ENCODE assay signal across 1 cellular context in the genomic region with DNA sequence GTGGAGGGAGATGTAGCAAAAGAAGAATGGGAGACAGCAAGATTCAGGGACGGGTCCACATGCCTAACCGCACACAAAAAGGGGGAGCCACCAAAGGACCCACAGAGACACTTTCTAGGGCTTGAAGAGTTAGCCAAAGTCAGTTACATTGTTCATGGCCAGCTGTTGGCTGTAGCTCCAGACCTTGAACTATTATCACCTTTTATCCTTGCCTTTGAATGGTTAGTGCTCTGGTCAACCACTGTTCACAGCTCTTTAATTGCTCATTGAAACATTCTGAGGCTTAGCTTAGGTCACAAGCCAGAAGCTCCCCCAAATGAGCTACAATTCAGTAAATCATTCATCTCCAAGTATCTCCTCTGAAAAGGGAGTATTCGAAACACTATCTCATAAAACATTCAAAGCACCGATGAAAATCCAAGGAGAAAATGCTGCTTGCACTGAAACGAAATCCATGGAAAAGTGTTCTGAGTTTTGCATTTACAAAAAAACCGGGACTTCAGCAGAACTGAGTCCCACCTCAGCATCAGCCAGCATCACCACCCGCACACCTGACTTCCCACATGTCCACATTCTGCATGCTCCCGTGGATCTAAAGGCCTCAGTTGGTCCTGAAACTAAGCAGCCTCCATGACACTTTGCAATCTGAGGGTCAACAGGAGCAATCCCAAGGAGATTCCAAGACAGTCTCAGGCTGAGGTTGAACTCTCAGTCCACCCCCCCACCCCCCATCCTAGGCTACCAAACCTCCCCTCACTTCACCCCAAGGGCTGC.
TF ChIP-seq lines count a peak whose summit lies in the region.

No MANE protein-coding gene starts in this region.

TF ChIP-seq in HepG2, 621 proteins besides CTCF, POLR2A, EP300 and RAD21 (continued from another document):
- no peak for TF ChIP-seq ZMYM4 (CRISPR knock-in tag; IDR thresholded peaks at IDR 0.05)
- peak; percentile 20; the same call in 1 of the 2 replicates for TF ChIP-seq HNF4A (CRISPR knock-in tag; IDR thresholded peaks at IDR 0.05)
- TF ChIP-seq RCOR2 (CRISPR knock-in tag; IDR thresholded peaks at IDR 0.05) = no peak
- no peak for TF ChIP-seq TAF15 (IDR thresholded peaks at IDR 0.05; ENCODE audit: low read depth, low read length, poor library complexity, severe bottlenecking)
- no peak for TF ChIP-seq ZKSCAN5 (CRISPR knock-in tag; IDR thresholded peaks at IDR 0.05)
- TF ChIP-seq, protein P1, sequence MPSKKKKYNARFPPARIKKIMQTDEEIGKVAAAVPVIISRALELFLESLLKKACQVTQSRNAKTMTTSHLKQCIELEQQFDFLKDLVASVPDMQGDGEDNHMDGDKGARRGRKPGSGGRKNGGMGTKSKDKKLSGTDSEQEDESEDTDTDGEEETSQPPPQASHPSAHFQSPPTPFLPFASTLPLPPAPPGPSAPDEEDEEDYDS (CRISPR knock-in tag; IDR thresholded peaks at IDR 0.05) = no peak
- no peak for TF ChIP-seq ZNF572 (CRISPR knock-in tag; IDR thresholded peaks at IDR 0.05)
- TF ChIP-seq GTF3A (CRISPR knock-in tag; conservative IDR thresholded peaks at IDR 0.05) = no peak
- TF ChIP-seq MTF1 (CRISPR knock-in tag; IDR thresholded peaks at IDR 0.05) = no peak
